9 cellular contexts compared by ENCODE assay signal in the genomic region with DNA sequence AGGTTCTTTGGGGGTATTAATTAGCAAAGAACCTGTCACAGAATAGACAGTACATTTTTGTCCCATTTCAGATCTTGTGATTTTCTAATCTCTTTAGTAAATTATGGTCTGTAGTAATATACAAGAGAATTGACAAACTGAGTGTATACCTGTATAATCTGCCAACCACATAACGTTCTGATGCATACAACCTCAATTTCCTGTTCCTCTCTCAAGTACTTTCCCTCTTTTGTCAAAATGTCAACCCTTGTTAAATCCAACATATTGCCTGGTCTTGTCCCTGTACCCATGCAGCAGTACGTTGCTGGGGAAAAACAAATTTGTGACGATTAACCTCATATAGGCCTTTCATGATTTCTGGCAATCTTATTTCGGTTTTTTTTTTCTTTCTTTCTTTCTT. TPM values are rescaled to one million over a fixed set of nuclear protein-coding genes. Genes with fewer than 3 reads are reported as not detected.
DNase-seq lines count a peak whose midpoint lies in the region; ATAC-seq and TF ChIP-seq lines count a peak whose summit lies in the region.
"Had no signal": no experiment of that assay in that cellular context is flagged by ENCODE, and none has a peak within 500 bp of the region (broad histone marks: within the 10 kb centered on the region; RNA-seq: fewer than 3 reads in every experiment).

No MANE protein-coding gene starts in this region.

- peaks cover 26% of the 10 kb centered on the region for H3K4me1 Mint-ChIP-seq in stimulated activated naive CD8-positive, alpha-beta T cell treated with anti-CD3 and anti-CD28 coated beads, Interleukin-15, Interleukin-2, amounts not matched to agents 100 ng/mL and 50 ng/mL, for 24 hours (ENCODE audit: low read depth)
- H3K4me1 Mint-ChIP-seq in activated naive CD8-positive, alpha-beta T cell treated with anti-CD3 and anti-CD28 coated beads for 36 hours = peaks cover 18% of the 10 kb centered on the region

- H3K27me3 ChIP-seq in kidney epithelial cell (ENCODE audit: control insufficient read depth, insufficient read depth, low read length) = no peaks in the 10 kb centered on the region
- H3K27me3 ChIP-seq in vagina = no peaks in the 10 kb centered on the region
- H3K27me3 ChIP-seq: Peyer's patch had no signal

- intact Hi-C loops in vagina (cut with DNase I) = no loop called here

- H3K36me3 Mint-ChIP-seq in stimulated activated naive CD8-positive, alpha-beta T cell treated with anti-CD3 and anti-CD28 coated beads, Interleukin-15, Interleukin-2, amounts not matched to agents 100 ng/mL and 50 ng/mL, for 24 hours (ENCODE audit: low read depth) = peaks cover 15% of the 10 kb centered on the region
- peaks cover 34% of the 10 kb centered on the region for H3K36me3 Mint-ChIP-seq in activated naive CD8-positive, alpha-beta T cell treated with anti-CD3 and anti-CD28 coated beads for 36 hours

- H3K36me3 ChIP-seq in kidney epithelial cell (ENCODE audit: control insufficient read depth, insufficient read depth, low read length) = no peaks in the 10 kb centered on the region
- peaks cover 0 to 8% of the 10 kb centered on the region in 2 donors for H3K36me3 ChIP-seq in vagina
- H3K36me3 ChIP-seq: Peyer's patch had no signal

- H3K27me3 Mint-ChIP-seq in stimulated activated naive CD8-positive, alpha-beta T cell treated with anti-CD3 and anti-CD28 coated beads, Interleukin-15, Interleukin-2, amounts not matched to agents 100 ng/mL and 50 ng/mL, for 24 hours = no peaks in the 10 kb centered on the region
- no peaks in the 10 kb centered on the region for H3K27me3 Mint-ChIP-seq in activated naive CD8-positive, alpha-beta T cell treated with anti-CD3 and anti-CD28 coated beads for 36 hours

- H3K9me3 ChIP-seq in vagina = no peaks in the 10 kb centered on the region
- H3K9me3 ChIP-seq: Peyer's patch had no signal

- no peak overlapping the region for H3K4me3 Mint-ChIP-seq in stimulated activated naive CD8-positive, alpha-beta T cell treated with anti-CD3 and anti-CD28 coated beads, Interleukin-15, Interleukin-2, amounts not matched to agents 100 ng/mL and 50 ng/mL, for 24 hours
- H3K4me3 Mint-ChIP-seq in activated naive CD8-positive, alpha-beta T cell treated with anti-CD3 and anti-CD28 coated beads for 36 hours = peak overlapping the region; percentile 96

- no peak for TF ChIP-seq CTCF in kidney epithelial cell (IDR thresholded peaks at IDR 0.05; ENCODE audit: insufficient read depth, low read length, poor library complexity, severe bottlenecking)
- no peak for TF ChIP-seq CTCF in vagina (IDR thresholded peaks at IDR 0.05)

- no peak for DNase-seq in stimulated activated naive CD8-positive, alpha-beta T cell treated with anti-CD3 and anti-CD28 coated beads, Interleukin-15, Interleukin-2, amounts not matched to agents 100 U/mL and 50 U/mL, for 24 hours
- DNase-seq in activated naive CD8-positive, alpha-beta T cell treated with anti-CD3 and anti-CD28 coated beads for 36 hours = no peak
- DNase-seq in kidney epithelial cell (ENCODE audit: low read depth) = no peak
- DNase-seq in vagina (ENCODE audit: extremely low spot score in 2 of 2) = no peak
- DNase-seq in NCI-H2171 (lab: John Stamatoyannopoulos, UW) = no peak
- DNase-seq in AML-193 (lab: John Stamatoyannopoulos, UW) = no peak
- DNase-seq in DMS 273 (lab: John Stamatoyannopoulos, UW; ENCODE audit: unreplicated experiment) = no peak
- DNase-seq: Peyer's patch had no signal

- H3K27ac ChIP-seq in vagina = no peak overlapping the region

- no peaks in the 10 kb centered on the region for H3K9me3 Mint-ChIP-seq in stimulated activated naive CD8-positive, alpha-beta T cell treated with anti-CD3 and anti-CD28 coated beads, Interleukin-15, Interleukin-2, amounts not matched to agents 100 ng/mL and 50 ng/mL, for 24 hours
- H3K9me3 Mint-ChIP-seq in activated naive CD8-positive, alpha-beta T cell treated with anti-CD3 and anti-CD28 coated beads for 36 hours = no peaks in the 10 kb centered on the region

- peaks cover 27% of the 10 kb centered on the region for H3K4me1 ChIP-seq in vagina

- ATAC-seq in stimulated activated naive CD8-positive, alpha-beta T cell treated with anti-CD3 and anti-CD28 coated beads, Interleukin-15, Interleukin-2, amounts not matched to agents 100 U/mL and 50 U/mL, for 24 hours = no peak

- no peak for TF ChIP-seq POLR2A in vagina (IDR thresholded peaks at IDR 0.05)

- H3K4me3 ChIP-seq in kidney epithelial cell (ENCODE audit: low read depth, low read length) = peak overlapping the region; percentile 59
- peak overlapping the region; percentile 79 to 86 for H3K4me3 ChIP-seq in vagina

- peak overlapping the region; percentile 94 for H3K27ac Mint-ChIP-seq in stimulated activated naive CD8-positive, alpha-beta T cell treated with anti-CD3 and anti-CD28 coated beads, Interleukin-15, Interleukin-2, amounts not matched to agents 100 ng/mL and 50 ng/mL, for 24 hours
- peak overlapping the region; percentile 95 for H3K27ac Mint-ChIP-seq in activated naive CD8-positive, alpha-beta T cell treated with anti-CD3 and anti-CD28 coated beads for 36 hours

RNA-seq across cellular contexts. Expression of gene ARV1, which starts 1.1 kb away (rescaled TPM):
- 10 to 100 TPM; 24.1 to 24.2 TPM for total RNA-seq in activated naive CD8-positive, alpha-beta T cell treated with anti-CD3 and anti-CD28 coated beads for 36 hours
- total RNA-seq in kidney epithelial cell (12.0 and 13.9 TPM in 2 replicates), vagina (18.7 TPM)

RNA-seq across cellular contexts. Expression of gene TTC13, which starts 1.3 kb away (rescaled TPM):
- total RNA-seq in activated naive CD8-positive, alpha-beta T cell treated with anti-CD3 and anti-CD28 coated beads for 36 hours = 10 to 100 TPM; 13.4 to 15.5 TPM
- total RNA-seq in kidney epithelial cell (8.3 and 16.4 TPM in 2 replicates), vagina (37.1 TPM)
